25 cellular contexts compared by ENCODE assay signal in the genomic region with DNA sequence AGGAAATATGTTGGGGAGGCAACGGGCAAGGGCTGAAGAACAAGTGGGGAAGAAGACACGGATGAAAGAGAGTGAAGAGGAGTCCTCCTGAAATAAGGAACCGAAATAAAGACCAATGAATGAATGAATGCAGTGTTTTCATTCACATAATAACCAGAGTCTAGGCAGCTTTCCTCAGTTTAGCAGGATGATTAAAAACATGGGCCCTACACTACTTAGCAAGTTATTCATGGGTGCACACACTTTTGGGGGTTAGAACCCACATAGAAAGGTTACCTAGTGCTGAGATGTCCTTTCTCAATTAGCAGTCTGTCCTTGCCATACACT.
"Had no signal": no experiment of that assay in that cellular context is flagged by ENCODE, and none has a peak within 500 bp of the region (broad histone marks: within the 10 kb centered on the region; RNA-seq: fewer than 3 reads in every experiment).

No MANE protein-coding gene starts in this region.

- H3K4me3 Mint-ChIP-seq: activated CD4-positive, alpha-beta memory T cell treated with anti-CD3 and anti-CD28 coated beads for 36 hours; activated CD4-positive, alpha-beta T cell treated with anti-CD3 and anti-CD28 coated beads, Interleukin-2, amount 10 ng/mL, durations not matched to agents 7 days and 5 days; activated naive CD4-positive, alpha-beta T cell treated with anti-CD3 and anti-CD28 coated beads for 36 hours; activated naive CD8-positive, alpha-beta T cell treated with anti-CD3 and anti-CD28 coated beads, Interleukin-2, amount 10 ng/mL, durations not matched to agents 7 days and 5 days; activated T-helper 1 cell treated with anti-CD3 and anti-CD28 coated beads, Interleukin-12 subunit alpha, Interleukin-12 subunit beta, Interleukin-2, Interleukin-4 antibody, amounts not matched to agents 30 ng/mL and 10 ng/mL and 1 ng/mL, durations not matched to agents 14 hours and 24 hours and 36 hours had no signal

- H3K4me2 ChIP-seq: KMS-11, SK-N-SH had no signal

- H3K27ac ChIP-seq: breast epithelium, colonic mucosa, KMS-11, Peyer's patch, RWPE1, SJCRH30, VCaP had no signal

- H3K36me3 ChIP-seq: breast epithelium, colonic mucosa, MG63, Peyer's patch, SJCRH30 had no signal

- H3K27me3 ChIP-seq: breast epithelium, colonic mucosa, MG63, Peyer's patch, SJCRH30 had no signal

- H3K4me1 ChIP-seq: breast epithelium, colonic mucosa, Peyer's patch, SJCRH30 had no signal

- H3K27ac Mint-ChIP-seq: activated CD4-positive, alpha-beta memory T cell treated with anti-CD3 and anti-CD28 coated beads for 36 hours; activated CD4-positive, alpha-beta T cell treated with anti-CD3 and anti-CD28 coated beads, Interleukin-2, amount 10 ng/mL, durations not matched to agents 7 days and 5 days; activated naive CD4-positive, alpha-beta T cell treated with anti-CD3 and anti-CD28 coated beads for 36 hours; activated naive CD8-positive, alpha-beta T cell treated with anti-CD3 and anti-CD28 coated beads, Interleukin-2, amount 10 ng/mL, durations not matched to agents 7 days and 5 days; activated T-helper 1 cell treated with anti-CD3 and anti-CD28 coated beads, Interleukin-12 subunit alpha, Interleukin-12 subunit beta, Interleukin-2, Interleukin-4 antibody, amounts not matched to agents 30 ng/mL and 10 ng/mL and 1 ng/mL, durations not matched to agents 14 hours and 24 hours and 36 hours had no signal

- H3K27me3 Mint-ChIP-seq: activated CD4-positive, alpha-beta memory T cell treated with anti-CD3 and anti-CD28 coated beads for 36 hours had no signal

- H3K9me3 ChIP-seq: breast epithelium, colonic mucosa, MG63, Peyer's patch, SJCRH30, SK-N-SH had no signal

- H3K9ac ChIP-seq: KMS-11, SK-N-SH had no signal

- H3K9me3 Mint-ChIP-seq: activated CD4-positive, alpha-beta memory T cell treated with anti-CD3 and anti-CD28 coated beads for 36 hours; activated CD4-positive, alpha-beta T cell treated with anti-CD3 and anti-CD28 coated beads, Interleukin-2, amount 10 ng/mL, durations not matched to agents 7 days and 5 days; activated naive CD4-positive, alpha-beta T cell treated with anti-CD3 and anti-CD28 coated beads for 36 hours; activated naive CD8-positive, alpha-beta T cell treated with anti-CD3 and anti-CD28 coated beads, Interleukin-2, amount 10 ng/mL, durations not matched to agents 7 days and 5 days; activated T-helper 1 cell treated with anti-CD3 and anti-CD28 coated beads, Interleukin-12 subunit alpha, Interleukin-12 subunit beta, Interleukin-2, Interleukin-4 antibody, amounts not matched to agents 30 ng/mL and 10 ng/mL and 1 ng/mL, durations not matched to agents 14 hours and 24 hours and 36 hours had no signal

- DNase-seq: activated CD4-positive, alpha-beta memory T cell treated with anti-CD3 and anti-CD28 coated beads for 36 hours; activated CD4-positive, alpha-beta T cell treated with anti-CD3 and anti-CD28 coated beads, Interleukin-2, amount 10 ng/mL, durations not matched to agents 7 days and 5 days; activated CD4-positive, CD25-positive, alpha-beta regulatory T cell; activated gamma-delta T cell; activated naive CD4-positive, alpha-beta T cell treated with anti-CD3 and anti-CD28 coated beads for 36 hours; activated naive CD8-positive, alpha-beta T cell treated with anti-CD3 and anti-CD28 coated beads, Interleukin-2, amount 10 ng/mL, durations not matched to agents 7 days and 5 days; aorta; caudate nucleus; MG63; NCI-H1092; NCI-H1930; NCI-H510A; NCI-H526 treated with DMSO at 0.1 percent for 48 hours; NCI-H82; Peyer's patch; Right ventricle myocardium superior; SJCRH30; SK-N-SH; T-helper 1 cell had no signal

- H3K36me3 Mint-ChIP-seq: activated naive CD8-positive, alpha-beta T cell treated with anti-CD3 and anti-CD28 coated beads, Interleukin-2, amount 10 ng/mL, durations not matched to agents 7 days and 5 days had no signal

- H3K4me3 ChIP-seq: breast epithelium, colonic mucosa, MG63, Peyer's patch, SJCRH30 had no signal

- H3K9me2 ChIP-seq: SK-N-SH had no signal
